In the genomic region with DNA sequence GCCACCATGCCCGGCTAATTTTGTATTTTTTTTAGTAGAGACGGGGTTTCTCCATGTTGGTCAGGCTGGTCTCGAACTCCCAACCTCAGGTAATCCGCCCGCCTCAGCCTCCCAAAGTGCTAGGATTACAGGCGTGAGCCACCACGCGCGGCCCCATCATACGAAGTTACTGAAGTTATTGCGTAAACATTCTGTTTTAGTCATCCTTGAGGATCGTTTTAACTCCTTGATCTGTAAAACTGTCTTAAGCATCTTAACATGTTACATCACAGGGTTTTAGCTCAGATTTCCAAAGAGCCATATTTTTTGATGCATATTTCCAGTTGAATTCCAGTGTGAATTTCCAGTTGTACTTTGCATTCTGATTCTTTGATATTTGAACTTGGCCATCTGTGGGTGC, we compare ENCODE assay signal across 1 cellular context. TPM values are rescaled to one million over a fixed set of nuclear protein-coding genes. Genes with fewer than 3 reads are reported as not detected.
"Had no signal": no experiment of that assay in that cellular context is flagged by ENCODE, and none has a peak within 500 bp of the region (broad histone marks: within the 10 kb centered on the region; RNA-seq: fewer than 3 reads in every experiment).

No MANE protein-coding gene starts in this region.

RNA-seq across cellular contexts. Expression of gene CASS4, which starts 6.7 kb away (rescaled TPM):
- total RNA-seq: bronchial epithelial cell had no signal
